In the genomic region with DNA sequence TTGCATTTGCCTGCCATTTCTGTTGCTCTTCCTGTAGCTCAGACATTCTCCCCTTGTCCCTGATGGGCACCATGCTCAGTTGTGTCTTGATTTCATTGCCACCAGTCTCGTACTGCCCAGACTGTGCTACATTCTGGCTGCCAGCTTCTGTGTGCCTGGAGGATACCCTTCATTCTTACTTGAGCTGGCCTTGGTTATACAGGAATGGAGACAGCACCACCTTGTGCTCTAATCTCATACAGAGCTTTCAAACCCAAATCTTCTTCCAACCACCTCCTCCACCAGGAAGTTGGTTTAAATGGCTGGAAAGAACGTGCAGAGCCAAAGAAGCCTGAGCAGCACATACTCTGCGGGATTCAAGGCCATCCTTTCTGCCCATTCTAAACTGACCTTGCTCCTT, we compare ENCODE assay signal across 10 cellular contexts.
DNase-seq lines count a peak whose midpoint lies in the region; ATAC-seq and TF ChIP-seq lines count a peak whose summit lies in the region.
"Had no signal": no experiment of that assay in that cellular context is flagged by ENCODE, and none has a peak within 500 bp of the region (broad histone marks: within the 10 kb centered on the region; RNA-seq: fewer than 3 reads in every experiment).

No MANE protein-coding gene starts in this region.

- H3K27me3 Mint-ChIP-seq in nephron progenitor cell (ENCODE audit: low read depth, poor library complexity) = peaks cover 4% of the 10 kb centered on the region

- H3K4me3 Mint-ChIP-seq in nephron progenitor cell = no peak overlapping the region

- H3K4me3 ChIP-seq in LNCaP clone FGC (ENCODE audit: low read depth, low read length) = no peak overlapping the region
- H3K4me3 ChIP-seq: heart right ventricle had no signal

- H3K27ac Mint-ChIP-seq in nephron progenitor cell = peak overlapping the region; percentile 4

- DNase-seq in ELR (ENCODE audit: low read depth) = peak; percentile 17
- peak; percentile 26 for DNase-seq in LNCaP clone FGC (ENCODE audit: low read depth)
- peak; percentile 19 for DNase-seq in SW480 (ENCODE audit: low spot score)
- DNase-seq in nephron progenitor cell = no peak
- no peak for DNase-seq in OCI-M2 (lab: John Stamatoyannopoulos, UW; ENCODE audit: unreplicated experiment)
- DNase-seq: GF-D8, heart right ventricle had no signal

- peaks cover 35% of the 10 kb centered on the region for H3K4me1 Mint-ChIP-seq in nephron progenitor cell

- H3K9me3 Mint-ChIP-seq in nephron progenitor cell = peaks cover 3% of the 10 kb centered on the region

- H3K36me3 Mint-ChIP-seq in nephron progenitor cell (ENCODE audit: low read depth) = no peaks in the 10 kb centered on the region

- no peak for ATAC-seq in HG03469 (IDR thresholded peaks at IDR 0.05; ENCODE audit: unreplicated experiment)
- ATAC-seq in GM18909 (IDR thresholded peaks at IDR 0.05; ENCODE audit: poor library complexity, unreplicated experiment) = no peak
- ATAC-seq: activated CD4-positive, CD25-positive, alpha-beta regulatory T cell treated with anti-CD3 and anti-CD28 coated beads, Interleukin-2, amount 50 U/mL, for 24 hours; heart right ventricle had no signal

- TF ChIP-seq CTCF in LNCaP clone FGC (IDR thresholded peaks at IDR 0.05; ENCODE audit: control insufficient read depth, extremely low read depth, insufficient read depth) (peak; percentile 50), nephron progenitor cell (IDR thresholded peaks at IDR 0.05) (no peak)

Comparison
In these comparisons a context has a peak if more than half of its experiments do, and no peak if none do; other contexts are left out.
1. DNase-seq: peak in ELR (single experiment), LNCaP clone FGC (single experiment) and SW480 (single experiment); none in nephron progenitor cell (single experiment) and OCI-M2 (single experiment).